ENCODE assay signal across 27 cellular contexts in the genomic region with DNA sequence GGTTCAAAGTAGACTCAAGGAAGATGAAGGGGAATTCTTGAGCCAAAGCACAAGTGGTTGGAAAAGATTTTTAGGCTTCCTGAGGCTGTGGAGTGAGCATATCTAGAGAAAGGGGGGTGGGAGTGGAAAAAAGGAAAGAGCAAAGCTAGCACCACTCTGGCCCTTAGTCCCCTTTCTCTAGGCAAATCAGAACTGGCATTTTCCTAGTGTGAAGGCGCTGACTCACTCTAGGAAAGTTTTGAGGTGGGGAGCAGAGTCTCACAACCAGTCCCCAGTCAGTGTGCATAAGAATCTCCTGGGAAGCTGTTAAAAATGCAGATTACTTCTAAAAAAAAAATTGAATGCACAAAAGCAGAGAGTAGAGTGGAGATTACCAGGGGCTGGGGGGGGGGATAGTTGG. TPM values are rescaled to one million over a fixed set of nuclear protein-coding genes. Genes with fewer than 3 reads are reported as not detected.
"Had no signal": no experiment of that assay in that cellular context is flagged by ENCODE, and none has a peak within 500 bp of the region (broad histone marks: within the 10 kb centered on the region; RNA-seq: fewer than 3 reads in every experiment).

No MANE protein-coding gene starts in this region.

- H3K27ac Mint-ChIP-seq: activated naive CD4-positive, alpha-beta T cell treated with anti-CD3 and anti-CD28 coated beads for 36 hours; activated T-cell treated with anti-CD3 and anti-CD28 coated beads, Interleukin-2, amount 50 U/mL, for 72 hours; brain; memory B cell; nephron; stimulated activated memory B cell treated with anti-CD40 and anti-IgM and Interleukin-4, amounts not matched to agents 10 μg/mL and 1 μg/mL and 100 μg/mL, for 72 hours; T-cell; T-helper 2 cell treated with Interferon-gamma antibody and Interleukin-4, amounts not matched to agents 5 μg/mL and 100 μg/mL, for 36 hours had no signal

- H3K4me3 ChIP-seq: right lobe of liver, skin epidermis, testis, uterus had no signal

- H3K36me3 Mint-ChIP-seq: brain; memory B cell; stimulated activated memory B cell treated with anti-CD40 and anti-IgM and Interleukin-4, amounts not matched to agents 10 μg/mL and 1 μg/mL and 100 μg/mL, for 72 hours; T-cell had no signal

- H3K4me3 Mint-ChIP-seq: activated naive CD4-positive, alpha-beta T cell treated with anti-CD3 and anti-CD28 coated beads for 36 hours; activated T-cell treated with anti-CD3 and anti-CD28 coated beads, Interleukin-2, amount 50 U/mL, for 72 hours; memory B cell; stimulated activated memory B cell treated with anti-CD40 and anti-IgM and Interleukin-4, amounts not matched to agents 10 μg/mL and 1 μg/mL and 100 μg/mL, for 72 hours; T-cell; T-helper 2 cell treated with Interferon-gamma antibody and Interleukin-4, amounts not matched to agents 5 μg/mL and 100 μg/mL, for 36 hours had no signal

- ATAC-seq: activated T-cell treated with anti-CD3 and anti-CD28 coated beads, Interleukin-2, amount 50 U/mL, for 72 hours; esophagus mucosa; left cardiac atrium; right lobe of liver; stimulated activated memory B cell treated with anti-CD40 and anti-IgM and Interleukin-4, amounts not matched to agents 10 μg/mL and 1 μg/mL and 100 μg/mL, for 72 hours; T-cell had no signal

- H3K9me3 Mint-ChIP-seq: activated naive CD4-positive, alpha-beta T cell treated with anti-CD3 and anti-CD28 coated beads for 36 hours; activated T-cell treated with anti-CD3 and anti-CD28 coated beads, Interleukin-2, amount 50 U/mL, for 72 hours; brain; memory B cell; nephron; stimulated activated memory B cell treated with anti-CD40 and anti-IgM and Interleukin-4, amounts not matched to agents 10 μg/mL and 1 μg/mL and 100 μg/mL, for 72 hours; T-cell; T-helper 2 cell treated with Interferon-gamma antibody and Interleukin-4, amounts not matched to agents 5 μg/mL and 100 μg/mL, for 36 hours had no signal

- H3K27me3 ChIP-seq: right lobe of liver, testis, uterus had no signal

- H3K4me1 ChIP-seq: testis, uterus had no signal

- H3K9me3 ChIP-seq: right lobe of liver, testis, uterus had no signal

- H3K36me3 ChIP-seq: right lobe of liver, uterus had no signal

- H3K27ac ChIP-seq: right lobe of liver, skin epidermis, testis, uterus had no signal

- DNase-seq: activated CD4-positive, alpha-beta T cell treated with anti-CD3 and anti-CD28 coated beads, Interleukin-2, amount 50 U/mL, for 4 hours; activated effector memory CD4-positive, alpha-beta T cell treated with Interleukin-2 at 50 U/mL for 16 hours; activated naive CD4-positive, alpha-beta T cell treated with anti-CD3 and anti-CD28 coated beads for 36 hours; activated T-cell treated with anti-CD3 and anti-CD28 coated beads, Interleukin-2, amount 50 U/mL, for 72 hours; central memory CD4-positive, alpha-beta T cell; dermis blood vessel endothelial cell; effector CD8-positive, alpha-beta T cell; hippocampal formation; islet precursor cell; left cardiac atrium; occipital lobe; right lobe of liver; T-cell; testis; trophoblast cell; uterus had no signal

- H3K27me3 Mint-ChIP-seq: memory B cell; stimulated activated memory B cell treated with anti-CD40 and anti-IgM and Interleukin-4, amounts not matched to agents 10 μg/mL and 1 μg/mL and 100 μg/mL, for 72 hours; T-cell had no signal

- H3K4me1 Mint-ChIP-seq: memory B cell; stimulated activated memory B cell treated with anti-CD40 and anti-IgM and Interleukin-4, amounts not matched to agents 10 μg/mL and 1 μg/mL and 100 μg/mL, for 72 hours had no signal

RNA-seq across cellular contexts. Expression of a gene that starts 22.2 kb away (rescaled TPM):
- total RNA-seq: activated naive CD4-positive, alpha-beta T cell treated with anti-CD3 and anti-CD28 coated beads for 36 hours; activated T-cell treated with anti-CD3 and anti-CD28 coated beads, Interleukin-2, amount 50 U/mL, for 72 hours; dermis blood vessel endothelial cell; esophagus mucosa; frontal cortex; left cardiac atrium; liver; mononuclear cell; myocyte; occipital lobe; right lobe of liver; T-cell; uterus had no signal
